Comparison of ENCODE assay signal across 27 cellular contexts in genomic region chr5:105371169-105371568, GRCh38.
"Had no signal": no experiment of that assay in that cellular context is flagged by ENCODE, and none has a peak within 500 bp of the region (broad histone marks: within the 10 kb centered on the region; RNA-seq: fewer than 3 reads in every experiment).

No MANE protein-coding gene starts in this region.

- H3K27ac ChIP-seq: colonic mucosa, coronary artery, dorsolateral prefrontal cortex, epithelial cell of prostate, esophagus muscularis mucosa, esophagus squamous epithelium, foreskin keratinocyte, gastrocnemius medialis, gastroesophageal sphincter, heart left ventricle, heart right ventricle had no signal

- H3K4me3 ChIP-seq: colonic mucosa, coronary artery, dorsolateral prefrontal cortex, esophagus muscularis mucosa, esophagus squamous epithelium, gastrocnemius medialis, gastroesophageal sphincter, heart left ventricle, heart right ventricle had no signal

- ATAC-seq: effector memory CD8-positive, alpha-beta T cell; esophagus mucosa; foreskin keratinocyte; gastrocnemius medialis; gastroesophageal sphincter; heart left ventricle; heart right ventricle had no signal

- H3K4me1 ChIP-seq: colonic mucosa, esophagus muscularis mucosa, esophagus squamous epithelium, foreskin keratinocyte, gastrocnemius medialis, gastroesophageal sphincter, heart left ventricle, heart right ventricle had no signal

- H3K27me3 ChIP-seq: colonic mucosa, dorsolateral prefrontal cortex, esophagus muscularis mucosa, esophagus squamous epithelium, foreskin keratinocyte, gastrocnemius medialis, gastroesophageal sphincter, heart left ventricle, heart right ventricle had no signal

- H3K36me3 ChIP-seq: colonic mucosa, esophagus muscularis mucosa, esophagus squamous epithelium, gastrocnemius medialis, gastroesophageal sphincter, heart left ventricle, heart right ventricle had no signal

- DNase-seq: colonic mucosa; cortex of kidney; dermis blood vessel endothelial cell; dorsolateral prefrontal cortex; effector CD4-positive, alpha-beta T cell; effector CD8-positive, alpha-beta T cell; effector memory CD4-positive, alpha-beta T cell; effector memory CD8-positive, alpha-beta T cell; endodermal cell; erythroblast; esophagus squamous epithelium; foreskin keratinocyte; foreskin melanocyte; gastrocnemius medialis; glutamatergic neuron; head of caudate nucleus; heart left ventricle; heart right ventricle had no signal

- FAIRE-seq: colon, endometrium, endothelial cell of umbilical vein, frontal cortex had no signal

- H3K9me3 ChIP-seq: colonic mucosa, esophagus muscularis mucosa, esophagus squamous epithelium, gastrocnemius medialis, gastroesophageal sphincter had no signal
